ENCODE assay signal across 31 cellular contexts in genomic region chr1:19043579-19044443, GRCh38.
A peak's percentile ranks its signal among the peaks of the same experiment; 100 is the strongest.
DNase-seq lines count a peak whose midpoint lies in the region; ATAC-seq, FAIRE-seq and TF ChIP-seq lines count a peak whose summit lies in the region.
"Had no signal": no experiment of that assay in that cellular context is flagged by ENCODE, and none has a peak within 500 bp of the region (broad histone marks: within the 10 kb centered on the region; RNA-seq: fewer than 3 reads in every experiment).

No MANE protein-coding gene starts in this region.

- peak; percentile 80 for FAIRE-seq in HepG2 (lab: Jason Lieb, UNC)
- FAIRE-seq: GM19239 had no signal

- H3K4me1 ChIP-seq in HepG2 (ENCODE audit: insufficient read depth, low read length) (peaks cover 74% of the 10 kb centered on the region), suprapubic skin (peaks cover 4% of the 10 kb centered on the region)
- H3K4me1 ChIP-seq: gastroesophageal sphincter had no signal

- no peaks in the 10 kb centered on the region for H3K9me3 Mint-ChIP-seq in activated naive CD4-positive, alpha-beta T cell treated with anti-CD3 and anti-CD28 coated beads, Interleukin-2, amount 50 U/mL, for 24 hours
- H3K9me3 Mint-ChIP-seq in activated T-helper 17 cell treated with anti-CD3 and anti-CD28 coated beads, Interleukin-2, amount 50 U/mL, for 72 hours: no peaks in the 10 kb centered on the region
- H3K9me3 Mint-ChIP-seq: CD4-positive, alpha-beta memory T cell; nephron; stimulated activated naive CD8-positive, alpha-beta T cell treated with anti-CD3 and anti-CD28 coated beads, Interleukin-15, Interleukin-2, amounts not matched to agents 100 ng/mL and 50 ng/mL, for 24 hours; T-helper 2 cell treated with Interferon-gamma antibody and Interleukin-4, amounts not matched to agents 5 μg/mL and 100 μg/mL, for 36 hours had no signal

- TF ChIP-seq CTCF in HepG2 (CRISPR knock-in tag; IDR thresholded peaks at IDR 0.05): no peak
- TF ChIP-seq CTCF in suprapubic skin (IDR thresholded peaks at IDR 0.05): no peak

- in situ Hi-C loops in HepG2 (cut with HindIII; ENCODE audit: extremely low pct_ligation_motif_present, low pct_unique_long_range_greater_than_20kb): no loop called here

- no peak overlapping the region for H2AFZ ChIP-seq in HepG2 (ENCODE audit: low read length)

- no peaks in the 10 kb centered on the region for H3K79me2 ChIP-seq in HepG2 (ENCODE audit: insufficient read depth, low read length)

- peak overlapping the region; percentile 36; the same call in 1 of the 2 replicates for H3K4me2 ChIP-seq in HepG2 (ENCODE audit: low read depth, low read length)

- CTCF ChIA-PET in HepG2 (lab: Yijun Ruan, JAX; ENCODE audit: low intra/inter-chr PET ratio, low total read pairs): interaction anchor here (1.2 kb wide), 1 partner anchor 52 kb away, joined by 3 read pairs; no protein-coding TSS in a partner anchor

- no peaks in the 10 kb centered on the region for H4K20me1 ChIP-seq in HepG2 (ENCODE audit: insufficient read depth, low read length)

- POLR2A ChIA-PET in HepG2 (lab: Yijun Ruan, JAX): interaction anchor here (1.1 to 1.8 kb wide), 3 partner anchors 9 to 33 kb away, joined by 3 to 7 read pairs (median 3); no protein-coding TSS in a partner anchor

- DNase-seq in activated naive CD4-positive, alpha-beta T cell treated with anti-CD3 and anti-CD28 coated beads, Interleukin-2, amount 50 U/mL, for 16 hours: no peak
- no peak for DNase-seq in HepG2 (ENCODE audit: low spot score)
- DNase-seq in suprapubic skin (ENCODE audit: low spot score in 2 of 2): peak; percentile 44 to 54
- no peak for DNase-seq in activated gamma-delta T cell treated with Interleukin-2 at 50 U/mL for 16 hours
- DNase-seq: activated naive CD4-positive, alpha-beta T cell; amygdala; CD4-positive, alpha-beta memory T cell; effector CD4-positive, alpha-beta T cell; HCEC 1CT; left cardiac atrium; mammary epithelial cell; MV-4-11; NCI-H1436; NCI-H2081 treated with DMSO at 0.1 percent for 48 hours; NCI-H226; NCI-H69; ovary; Peyer's patch; SHP77 treated with DMSO at 0.1 percent for 48 hours had no signal

- intact Hi-C loops in HepG2 (cut with micrococcal nuclease; ENCODE audit: unreplicated experiment): no loop called here

- peaks cover 9% of the 10 kb centered on the region for H3K4me1 Mint-ChIP-seq in activated naive CD4-positive, alpha-beta T cell treated with anti-CD3 and anti-CD28 coated beads, Interleukin-2, amount 50 U/mL, for 24 hours
- peaks cover 4% of the 10 kb centered on the region for H3K4me1 Mint-ChIP-seq in activated T-helper 17 cell treated with anti-CD3 and anti-CD28 coated beads, Interleukin-2, amount 50 U/mL, for 72 hours

- H3K4me3 ChIP-seq in HepG2 (replicated peaks in 1 of 3; ENCODE audit: insufficient read depth in 1 of 3, low read depth in 2 of 3, low read length in 3 of 3) (no peak overlapping the region), suprapubic skin (no peak overlapping the region)
- H3K4me3 ChIP-seq: gastroesophageal sphincter, mucosa of descending colon, ovary, Peyer's patch, thoracic aorta had no signal

- ATAC-seq in activated T-helper 17 cell treated with anti-CD3 and anti-CD28 coated beads, Interleukin-2, amount 50 U/mL, for 72 hours (replicated peaks): no peak
- ATAC-seq in HepG2: peak; percentile 44
- ATAC-seq in GM21423 (IDR thresholded peaks at IDR 0.05; ENCODE audit: unreplicated experiment): no peak
- ATAC-seq in HG03442 (IDR thresholded peaks at IDR 0.05; ENCODE audit: unreplicated experiment): no peak
- ATAC-seq: gastroesophageal sphincter, left cardiac atrium, mucosa of descending colon had no signal

- no peak for TF ChIP-seq RAD21 in HepG2 (CRISPR knock-in tag; IDR thresholded peaks at IDR 0.05)

- no peaks in the 10 kb centered on the region for H3K27me3 Mint-ChIP-seq in activated naive CD4-positive, alpha-beta T cell treated with anti-CD3 and anti-CD28 coated beads, Interleukin-2, amount 50 U/mL, for 24 hours
- H3K27me3 Mint-ChIP-seq in activated T-helper 17 cell treated with anti-CD3 and anti-CD28 coated beads, Interleukin-2, amount 50 U/mL, for 72 hours: peaks cover 20% of the 10 kb centered on the region

- no peak overlapping the region; the same call in 1 of the 2 replicates for H3K9ac ChIP-seq in HepG2 (ENCODE audit: insufficient read depth, low read depth, low read length)

- H3K27ac Mint-ChIP-seq in activated naive CD4-positive, alpha-beta T cell treated with anti-CD3 and anti-CD28 coated beads, Interleukin-2, amount 50 U/mL, for 24 hours: peak overlapping the region; percentile 70
- no peak overlapping the region for H3K27ac Mint-ChIP-seq in activated T-helper 17 cell treated with anti-CD3 and anti-CD28 coated beads, Interleukin-2, amount 50 U/mL, for 72 hours
- H3K27ac Mint-ChIP-seq: activated CD4-positive, alpha-beta T cell treated with anti-CD3 and anti-CD28 coated beads for 36 hours; CD4-positive, alpha-beta memory T cell; nephron; stimulated activated naive CD8-positive, alpha-beta T cell treated with anti-CD3 and anti-CD28 coated beads, Interleukin-15, Interleukin-2, amounts not matched to agents 100 ng/mL and 50 ng/mL, for 24 hours; T-helper 2 cell treated with Interferon-gamma antibody and Interleukin-4, amounts not matched to agents 5 μg/mL and 100 μg/mL, for 36 hours had no signal

- H3K36me3 Mint-ChIP-seq in activated naive CD4-positive, alpha-beta T cell treated with anti-CD3 and anti-CD28 coated beads, Interleukin-2, amount 50 U/mL, for 24 hours: no peaks in the 10 kb centered on the region
- H3K36me3 Mint-ChIP-seq in activated T-helper 17 cell treated with anti-CD3 and anti-CD28 coated beads, Interleukin-2, amount 50 U/mL, for 72 hours (ENCODE audit: low read depth): no peaks in the 10 kb centered on the region
- H3K36me3 Mint-ChIP-seq: CD4-positive, alpha-beta memory T cell had no signal

- H3K4me3 Mint-ChIP-seq in activated naive CD4-positive, alpha-beta T cell treated with anti-CD3 and anti-CD28 coated beads, Interleukin-2, amount 50 U/mL, for 24 hours: no peak overlapping the region
- peak overlapping the region; percentile 13 for H3K4me3 Mint-ChIP-seq in activated T-helper 17 cell treated with anti-CD3 and anti-CD28 coated beads, Interleukin-2, amount 50 U/mL, for 72 hours
- H3K4me3 Mint-ChIP-seq: activated CD4-positive, alpha-beta T cell treated with anti-CD3 and anti-CD28 coated beads for 36 hours; CD4-positive, alpha-beta memory T cell; nephron; stimulated activated naive CD8-positive, alpha-beta T cell treated with anti-CD3 and anti-CD28 coated beads, Interleukin-15, Interleukin-2, amounts not matched to agents 100 ng/mL and 50 ng/mL, for 24 hours; T-helper 2 cell treated with Interferon-gamma antibody and Interleukin-4, amounts not matched to agents 5 μg/mL and 100 μg/mL, for 36 hours had no signal

- H3K27ac ChIP-seq in HepG2 (ENCODE audit: extremely low read length, insufficient read depth, low read length): peak overlapping the region; percentile 49
- no peak overlapping the region for H3K27ac ChIP-seq in suprapubic skin
- H3K27ac ChIP-seq: gastroesophageal sphincter, ovary, Peyer's patch, thoracic aorta had no signal

- TF ChIP-seq EP300 in HepG2 (IDR thresholded peaks at IDR 0.05; ENCODE audit: low read depth in 2 of 2, low read length in 2 of 2) (no peak; a peak in 1 of 4 replicates), HepG2 (CRISPR knock-in tag; IDR thresholded peaks at IDR 0.05; ENCODE audit: borderline replicate concordance) (no peak), suprapubic skin (IDR thresholded peaks at IDR 0.05) (no peak)

- H3K36me3 ChIP-seq in HepG2 (replicated peaks in 1 of 2; ENCODE audit: control insufficient read depth in 1 of 2, insufficient read depth in 2 of 2, low read length in 2 of 2): no peaks in the 10 kb centered on the region
- H3K36me3 ChIP-seq in suprapubic skin: no peaks in the 10 kb centered on the region
- H3K36me3 ChIP-seq: gastroesophageal sphincter, ovary, Peyer's patch, thoracic aorta had no signal

- 35% methylated on average over 16 of the region's 16 CpGs for WGBS in HepG2 (ENCODE audit: low lambda C conversion rate)
- 78% methylated on average over 16 of the region's 16 CpGs for WGBS in suprapubic skin

- TF ChIP-seq POLR2A in HepG2 (IDR thresholded peaks at IDR 0.05; ENCODE audit: insufficient read depth in 1 of 2, low read depth in 2 of 2, low read length in 2 of 2) (no peak), suprapubic skin (IDR thresholded peaks at IDR 0.05) (no peak)

- H3K27me3 ChIP-seq in HepG2 (ENCODE audit: control insufficient read depth in 1 of 2, insufficient read depth in 2 of 2, low read length in 2 of 2) (no peaks in the 10 kb centered on the region; a peak in 1 of 5 replicates), suprapubic skin (peaks cover 15% of the 10 kb centered on the region)
- H3K27me3 ChIP-seq: ovary, Peyer's patch had no signal

- no peaks in the 10 kb centered on the region for H3K9me3 ChIP-seq in HepG2 (ENCODE audit: low read length)
- no peaks in the 10 kb centered on the region for H3K9me3 ChIP-seq in suprapubic skin
- H3K9me3 ChIP-seq: gastroesophageal sphincter, mucosa of descending colon, ovary, Peyer's patch, thoracic aorta had no signal

- no TSS peak for BruUV-seq in HepG2 (replicated peaks; lab: Mats Ljungman, UMichigan)

TF ChIP-seq in HepG2, 621 proteins besides CTCF, POLR2A, EP300 and RAD21 (continues in another document):
- TF ChIP-seq HOXA3 (CRISPR knock-in tag; IDR thresholded peaks at IDR 0.05) (peak; percentile 37; the same call in 1 of the 2 replicates), SP5 (CRISPR knock-in tag; IDR thresholded peaks at IDR 0.05; ENCODE audit: borderline replicate concordance, low read depth) (0 out of 2 replicates have a peak, but pooled peaks have one; percentile 32), ZBTB38 (CRISPR knock-in tag; IDR thresholded peaks at IDR 0.05) (peak; percentile 67; the same call in 1 of the 2 replicates)
- TF ChIP-seq, protein P1, sequence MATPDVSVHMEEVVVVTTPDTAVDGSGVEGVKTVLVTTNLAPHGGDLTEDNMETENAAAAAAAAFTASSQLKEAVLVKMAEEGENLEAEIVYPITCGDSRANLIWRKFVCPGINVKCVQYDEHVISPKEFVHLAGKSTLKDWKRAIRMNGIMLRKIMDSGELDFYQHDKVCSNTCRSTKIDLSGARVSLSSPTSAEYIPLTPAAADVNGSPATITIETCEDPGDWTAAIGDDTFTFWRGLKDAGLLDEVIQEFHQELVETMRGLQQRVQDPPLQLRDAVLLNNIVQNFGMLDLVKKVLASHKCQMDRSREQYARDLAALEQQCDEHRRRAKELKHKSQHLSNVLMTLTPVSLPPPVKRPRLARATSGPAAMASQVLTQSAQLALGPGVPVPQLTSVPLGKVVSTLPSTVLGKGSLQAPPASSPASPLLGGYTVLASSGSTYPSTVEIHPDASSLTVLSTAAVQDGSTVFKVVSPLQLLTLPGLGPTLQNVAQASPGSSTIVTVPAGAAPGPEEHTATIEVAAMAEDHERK (CRISPR knock-in tag; IDR thresholded peaks at IDR 0.05; ENCODE audit: low read depth): no peak

Comparison
In these comparisons a context has a peak if more than half of its experiments do, and no peak if none do; other contexts are left out.
1. DNase-seq: peak in suprapubic skin (2 of 2); none in activated naive CD4-positive, alpha-beta T cell treated with anti-CD3 and anti-CD28 coated beads, Interleukin-2, amount 50 U/mL, for 16 hours (single experiment), HepG2 (single experiment) and activated gamma-delta T cell treated with Interleukin-2 at 50 U/mL for 16 hours (single experiment).